ENCODE assay signal across 28 cellular contexts in genomic region chr3:171671709-171672108, GRCh38.
DNase-seq lines count a peak whose midpoint lies in the region; ATAC-seq, FAIRE-seq and TF ChIP-seq lines count a peak whose summit lies in the region.
"Had no signal": no experiment of that assay in that cellular context is flagged by ENCODE, and none has a peak within 500 bp of the region (broad histone marks: within the 10 kb centered on the region; RNA-seq: fewer than 3 reads in every experiment).

No MANE protein-coding gene starts in this region.

- H3K4me2 ChIP-seq in HepG2 (ENCODE audit: low read depth, low read length), result no peak overlapping the region
- H3K4me2 ChIP-seq: BLaER1 had no signal

- H3K27ac ChIP-seq in body of pancreas, result peak overlapping the region in 1 of 4 donors; percentile 25
- H3K27ac ChIP-seq in HepG2 (ENCODE audit: extremely low read length, insufficient read depth, low read length), result no peak overlapping the region
- H3K27ac ChIP-seq in right lobe of liver, result peak overlapping the region in 1 of 3 donors; percentile 44
- H3K27ac ChIP-seq: BLaER1 had no signal

- no peak overlapping the region for H3K4me3 Mint-ChIP-seq in mesothelial cell of epicardium
- H3K4me3 Mint-ChIP-seq in type B pancreatic cell, result no peak overlapping the region
- H3K4me3 Mint-ChIP-seq: CD14-positive monocyte; CD4-positive, alpha-beta memory T cell; CD4-positive, CD25-positive, alpha-beta regulatory T cell; CD8-positive, alpha-beta memory T cell had no signal

- H3K4me1 Mint-ChIP-seq in mesothelial cell of epicardium (no peaks in the 10 kb centered on the region), type B pancreatic cell (ENCODE audit: unreplicated experiment) (peaks cover 4% of the 10 kb centered on the region)
- H3K4me1 Mint-ChIP-seq: CD4-positive, alpha-beta memory T cell; CD4-positive, CD25-positive, alpha-beta regulatory T cell; CD8-positive, alpha-beta memory T cell had no signal

- in situ Hi-C loops in HepG2 (cut with HindIII; ENCODE audit: extremely low pct_ligation_motif_present, low pct_unique_long_range_greater_than_20kb), result no loop called here

- H3K9me3 Mint-ChIP-seq in mesothelial cell of epicardium (no peaks in the 10 kb centered on the region), type B pancreatic cell (no peaks in the 10 kb centered on the region)
- H3K9me3 Mint-ChIP-seq: CD14-positive monocyte; CD4-positive, alpha-beta memory T cell; CD4-positive, CD25-positive, alpha-beta regulatory T cell; CD8-positive, alpha-beta memory T cell had no signal

- TF ChIP-seq RAD21 in HepG2 (CRISPR knock-in tag; IDR thresholded peaks at IDR 0.05), result no peak

- TF ChIP-seq POLR2A in body of pancreas (IDR thresholded peaks at IDR 0.05), result no peak
- TF ChIP-seq POLR2A in HepG2 (IDR thresholded peaks at IDR 0.05; ENCODE audit: insufficient read depth in 1 of 2, low read depth in 2 of 2, low read length in 2 of 2), result no peak
- no peak for TF ChIP-seq POLR2A in right lobe of liver (IDR thresholded peaks at IDR 0.05)

- H3K4me1 ChIP-seq in body of pancreas (peaks cover 6% of the 10 kb centered on the region), HepG2 (ENCODE audit: insufficient read depth, low read length) (peaks cover 4% of the 10 kb centered on the region; the same call in 1 of the 2 replicates), right lobe of liver (peaks cover 0 to 27% (median 8%) of the 10 kb centered on the region in 4 donors)
- H3K4me1 ChIP-seq: BE2C, BLaER1 had no signal

- FAIRE-seq in HepG2 (lab: Jason Lieb, UNC), result no peak
- FAIRE-seq: A204.1, GM12878, GM12892, GM18507 had no signal

- H3K27me3 ChIP-seq in body of pancreas (no peaks in the 10 kb centered on the region), HepG2 (ENCODE audit: control insufficient read depth in 1 of 2, insufficient read depth in 2 of 2, low read length in 2 of 2) (no peaks in the 10 kb centered on the region), right lobe of liver (no peaks in the 10 kb centered on the region)
- H3K27me3 ChIP-seq: BE2C, BLaER1 had no signal

- H4K20me1 ChIP-seq in HepG2 (ENCODE audit: insufficient read depth, low read length), result no peaks in the 10 kb centered on the region
- H4K20me1 ChIP-seq: BLaER1 had no signal

- no peaks in the 10 kb centered on the region for H3K36me3 ChIP-seq in body of pancreas (replicated peaks in 1 of 2; ENCODE audit: insufficient read depth in 1 of 2, low read depth in 2 of 2)
- peaks cover 26 to 52% of the 10 kb centered on the region in 2 experiments for H3K36me3 ChIP-seq in HepG2 (replicated peaks in 1 of 2; ENCODE audit: control insufficient read depth in 1 of 2, insufficient read depth in 2 of 2, low read length in 2 of 2)
- peaks cover 0 to 6% (median 2%) of the 10 kb centered on the region in 4 donors for H3K36me3 ChIP-seq in right lobe of liver
- H3K36me3 ChIP-seq: BE2C, BLaER1 had no signal

- 63 to 70% methylated on average over 4 of the region's 4 CpGs for WGBS in body of pancreas, 2 donors
- WGBS in HepG2 (ENCODE audit: low lambda C conversion rate), result 93% methylated on average over 4 of the region's 4 CpGs
- 20% methylated on average over 4 of the region's 4 CpGs for WGBS in right lobe of liver (ENCODE audit: insufficient coverage, low coverage, low lambda C conversion rate, missing lambda C conversion rate)

- POLR2A ChIA-PET in HepG2 (lab: Yijun Ruan, JAX), result no interaction called here

- H3K27me3 Mint-ChIP-seq in mesothelial cell of epicardium (ENCODE audit: low read depth) (no peaks in the 10 kb centered on the region), type B pancreatic cell (no peaks in the 10 kb centered on the region)
- H3K27me3 Mint-ChIP-seq: CD4-positive, alpha-beta memory T cell had no signal

- H3K9me3 ChIP-seq in body of pancreas, result no peaks in the 10 kb centered on the region
- H3K9me3 ChIP-seq in HepG2 (ENCODE audit: low read length), result no peaks in the 10 kb centered on the region
- H3K9me3 ChIP-seq in right lobe of liver, result no peaks in the 10 kb centered on the region
- H3K9me3 ChIP-seq: BE2C, BLaER1 had no signal

- TF ChIP-seq CTCF in body of pancreas (IDR thresholded peaks at IDR 0.05), result no peak
- TF ChIP-seq CTCF in HepG2 (CRISPR knock-in tag; IDR thresholded peaks at IDR 0.05), result no peak
- no peak for TF ChIP-seq CTCF in right lobe of liver (IDR thresholded peaks at IDR 0.05)
- no peak for TF ChIP-seq CTCF in mesothelial cell of epicardium (IDR thresholded peaks at IDR 0.05; ENCODE audit: unreplicated experiment)
- TF ChIP-seq CTCF in type B pancreatic cell (conservative IDR thresholded peaks at IDR 0.05), result no peak

- TF ChIP-seq EP300 in HepG2 (IDR thresholded peaks at IDR 0.05; ENCODE audit: low read depth in 2 of 2, low read length in 2 of 2) (no peak), HepG2 (CRISPR knock-in tag; IDR thresholded peaks at IDR 0.05; ENCODE audit: borderline replicate concordance) (no peak)

- H3K9ac ChIP-seq in HepG2 (ENCODE audit: insufficient read depth, low read depth, low read length), result no peak overlapping the region
- H3K9ac ChIP-seq: BLaER1 had no signal

- H3K36me3 Mint-ChIP-seq in mesothelial cell of epicardium (peaks cover 31% of the 10 kb centered on the region), type B pancreatic cell (peaks cover 8% of the 10 kb centered on the region)
- H3K36me3 Mint-ChIP-seq: CD4-positive, CD25-positive, alpha-beta regulatory T cell; CD8-positive, alpha-beta memory T cell had no signal

- ATAC-seq in body of pancreas, result peak; percentile 42
- ATAC-seq in HepG2, result no peak
- ATAC-seq in right lobe of liver, result peak; percentile 42 to 71 (median 61)
- ATAC-seq: GM12878 had no signal

- no peak overlapping the region for H3K4me3 ChIP-seq in body of pancreas
- H3K4me3 ChIP-seq in HepG2 (replicated peaks in 1 of 3; ENCODE audit: insufficient read depth in 1 of 3, low read depth in 2 of 3, low read length in 3 of 3), result no peak overlapping the region
- H3K4me3 ChIP-seq in right lobe of liver, result no peak overlapping the region
- H3K4me3 ChIP-seq: BLaER1, GM12878 had no signal

- intact Hi-C loops in body of pancreas (cut with DNase I) (no loop called here), HepG2 (cut with micrococcal nuclease; ENCODE audit: unreplicated experiment) (no loop called here), right lobe of liver (cut with DNase I) (no loop called here)

- no TSS peak for BruUV-seq in HepG2 (replicated peaks; lab: Mats Ljungman, UMichigan)

- H2AFZ ChIP-seq in HepG2 (ENCODE audit: low read length), result no peak overlapping the region

- CTCF ChIA-PET in HepG2 (lab: Yijun Ruan, JAX; ENCODE audit: low intra/inter-chr PET ratio, low total read pairs), result no interaction called here

- DNase-seq in body of pancreas (no peak), HepG2 (ENCODE audit: low spot score) (no peak), right lobe of liver (no peak), mesothelial cell of epicardium (ENCODE audit: low spot score in 2 of 2, unreplicated experiment in 2 of 2) (no peak), T-helper 1 cell (no peak), type B pancreatic cell (ENCODE audit: extremely low spot score, unreplicated experiment) (no peak)
- DNase-seq in activated CD4-positive, alpha-beta T cell treated with anti-CD3 and anti-CD28 coated beads, Interleukin-2, amount 50 U/mL, for 48 hours, result no peak
- DNase-seq: 8988T; ACHN; BE2C; C1 segment of cervical spinal cord; CD4-positive, alpha-beta memory T cell; CD4-positive, CD25-positive, alpha-beta regulatory T cell; CD8-positive, alpha-beta memory T cell; COR-L47; DMS 273 treated with DMSO at 0.1 percent for 48 hours; DMS153; DMS53; DMS79; DND-41; EL; GDM1 had no signal

- no peaks in the 10 kb centered on the region for H3K79me2 ChIP-seq in HepG2 (ENCODE audit: insufficient read depth, low read length)

- no peak overlapping the region for H3K27ac Mint-ChIP-seq in mesothelial cell of epicardium
- no peak overlapping the region for H3K27ac Mint-ChIP-seq in type B pancreatic cell
- H3K27ac Mint-ChIP-seq: CD14-positive monocyte; CD4-positive, alpha-beta memory T cell; CD4-positive, CD25-positive, alpha-beta regulatory T cell; CD8-positive, alpha-beta memory T cell had no signal

TF ChIP-seq in HepG2, 621 proteins besides CTCF, POLR2A, EP300 and RAD21:
- peak; percentile 26; the same call in 1 of the 2 replicates for TF ChIP-seq PATZ1 (CRISPR knock-in tag; IDR thresholded peaks at IDR 0.05)
- 0 out of 2 replicates have a peak, but pooled peaks have one; percentile 5 for TF ChIP-seq HNF4A (CRISPR knock-in tag; IDR thresholded peaks at IDR 0.05)
- no peak for TF ChIP-seq TBL1XR1 (IDR thresholded peaks at IDR 0.05; ENCODE audit: borderline replicate concordance, low read length, partially characterized antibody)
